In genomic region chr9:136299116-136299515, GRCh38 we compare ENCODE assay signal across 31 cellular contexts. TPM values are rescaled to one million over a fixed set of nuclear protein-coding genes. Genes with fewer than 3 reads are reported as not detected.
DNase-seq lines count a peak whose midpoint lies in the region; ATAC-seq, FAIRE-seq and TF ChIP-seq lines count a peak whose summit lies in the region.
"Had no signal": no experiment of that assay in that cellular context is flagged by ENCODE, and none has a peak within 500 bp of the region (broad histone marks: within the 10 kb centered on the region; RNA-seq: fewer than 3 reads in every experiment).

No MANE protein-coding gene starts in this region.

- H3K23ac ChIP-seq in H1 (ENCODE audit: insufficient read length) = no peak overlapping the region

- no peak overlapping the region for H2AFZ ChIP-seq in H1 (ENCODE audit: low read length)

- H3K4me2 ChIP-seq in H1 (ENCODE audit: insufficient read depth in 1 of 2, low read depth in 2 of 2, low read length in 2 of 2) = no peak overlapping the region

- no peak overlapping the region for H2BK20ac ChIP-seq in H1 (ENCODE audit: low read length)

- no peak for TF ChIP-seq CTCF in heart right ventricle (IDR thresholded peaks at IDR 0.05)
- TF ChIP-seq CTCF in H1 (IDR thresholded peaks at IDR 0.05; ENCODE audit: control extremely low read depth in 1 of 3, insufficient read depth in 1 of 3, low read depth in 1 of 3, low read length in 3 of 3) = no peak
- no peak for TF ChIP-seq CTCF in kidney (IDR thresholded peaks at IDR 0.05; ENCODE audit: borderline replicate concordance, extremely low read depth, insufficient read depth)

- H3K14ac ChIP-seq in H1 (ENCODE audit: insufficient read length) = no peak overlapping the region

- intact Hi-C loops in right cardiac atrium (cut with DNase I) = no loop called here
- intact Hi-C loops in heart right ventricle (cut with DNase I) = no loop called here
- intact Hi-C loops in kidney (cut with DNase I) = no loop called here

- H3K79me1 ChIP-seq in H1 (ENCODE audit: low read depth, low read length) = no peaks in the 10 kb centered on the region

- FAIRE-seq in H1 (lab: Jason Lieb, UNC) = no peak
- FAIRE-seq in kidney (lab: Jason Lieb, UNC) = no peak
- no peak for FAIRE-seq in RCC 7860 (lab: Jason Lieb, UNC)
- FAIRE-seq: A204.1, GM12878, GM12892, GM18507 had no signal

- H3K56ac ChIP-seq in H1 (replicated peaks; ENCODE audit: insufficient read length, low read depth, low read length) = no peak overlapping the region

- DNase-seq in right cardiac atrium (peak in 2 of 3 donors; percentile 20 to 40), heart right ventricle (no peak), H1 (ENCODE audit: low read depth in 1 of 2, low spot score in 2 of 2) (no peak), kidney (peak; percentile 57), midbrain (lab: John Stamatoyannopoulos, UW) (no peak), NCI-H1105 (lab: John Stamatoyannopoulos, UW) (no peak), RCC 7860 (ENCODE audit: low spot score) (no peak)
- DNase-seq: 8988T; ACHN; BE2C; C1 segment of cervical spinal cord; CD4-positive, alpha-beta memory T cell; CD4-positive, CD25-positive, alpha-beta regulatory T cell; CD8-positive, alpha-beta memory T cell; COR-L47; DMS 273 treated with DMSO at 0.1 percent for 48 hours; DMS153; DMS53; DMS79; DND-41; EL; GDM1 had no signal

- H3K9ac ChIP-seq in H1 (replicated peaks in 1 of 4; ENCODE audit: extremely low read depth in 1 of 4, low read depth in 3 of 4, low read length in 3 of 4) (no peak overlapping the region), kidney (ENCODE audit: low read length in 2 of 2) (no peak overlapping the region)
- H3K9ac ChIP-seq: BLaER1 had no signal

- H3K4me1 ChIP-seq in right cardiac atrium (ENCODE audit: control insufficient read depth, insufficient read depth, low read length) (no peaks in the 10 kb centered on the region), heart right ventricle (no peaks in the 10 kb centered on the region), H1 (replicated peaks in 1 of 4; ENCODE audit: control insufficient read depth in 3 of 4, insufficient read depth in 4 of 4, low read length in 3 of 4) (no peaks in the 10 kb centered on the region; a peak in 1 of 7 replicates), kidney (ENCODE audit: control insufficient read depth in 1 of 2, insufficient read depth in 1 of 2, low read depth in 1 of 2, low read length in 2 of 2) (peaks cover 0 to 4% of the 10 kb centered on the region in 2 donors)

- ATAC-seq in right cardiac atrium (no peak), heart right ventricle (no peak)
- ATAC-seq: GM12878 had no signal

- POLR2A ChIA-PET in H1 (lab: Charles Lee; ENCODE audit: partially characterized antibody) = no interaction called here

- no peak overlapping the region for H2AK5ac ChIP-seq in H1 (ENCODE audit: low read depth, low read length)

- no peaks in the 10 kb centered on the region for H3K79me2 ChIP-seq in H1 (ENCODE audit: control insufficient read depth in 1 of 2, insufficient read depth in 2 of 2, low read length in 2 of 2)

- H3K18ac ChIP-seq in H1 (ENCODE audit: extremely low read depth, low read length) = no peak overlapping the region

- peaks cover 0 to 3% of the 10 kb centered on the region in 2 experiments for H4K20me1 ChIP-seq in H1 (replicated peaks in 1 of 2; ENCODE audit: control insufficient read depth in 1 of 2, insufficient read depth in 2 of 2, low read length in 2 of 2)
- H4K20me1 ChIP-seq: BLaER1 had no signal

- no peak overlapping the region for H4K91ac ChIP-seq in H1 (replicated peaks; ENCODE audit: insufficient read length, low read length)

- CTCF ChIA-PET in H1 (lab: Charles Lee; ENCODE audit: partially characterized antibody) = interaction anchor here (0.9 to 2.7 kb wide), 4 partner anchors 9 to 129 kb away, joined by 3 to 11 read pairs (median 4); no protein-coding TSS in a partner anchor

- H2BK12ac ChIP-seq in H1 (ENCODE audit: low read depth, low read length) = no peak overlapping the region

- no peak for TF ChIP-seq EP300 in H1 (IDR thresholded peaks at IDR 0.05; ENCODE audit: borderline replicate concordance in 1 of 2, low read depth in 2 of 2, low read length in 2 of 2)

- WGBS in right cardiac atrium = 77% methylated on average over 18 of the region's 18 CpGs
- WGBS in heart right ventricle, 2 donors = 82% methylated on average over 18 of the region's 18 CpGs
- WGBS in H1 (ENCODE audit: extremely low coverage in 1 of 2, insufficient coverage in 1 of 2, insufficient read length in 1 of 2, insufficient replicate concordance in 2 of 2, low coverage in 1 of 2, low lambda C conversion rate in 2 of 2, missing lambda C conversion rate in 1 of 2), 2 experiments = 91% methylated on average over 15 of the region's 18 CpGs; no CpG with 5 or more reads in 1 of the 2 experiments

- H2BK15ac ChIP-seq in H1 (ENCODE audit: low read length) = no peak overlapping the region

- H3K4me3 ChIP-seq in right cardiac atrium (ENCODE audit: low read length) = no peak overlapping the region
- H3K4me3 ChIP-seq in heart right ventricle = no peak overlapping the region
- H3K4me3 ChIP-seq in H1 (ENCODE audit: extremely low read depth in 1 of 4, insufficient read depth in 2 of 4, low read depth in 3 of 4, low read length in 4 of 4) = no peak overlapping the region
- no peak overlapping the region for H3K4me3 ChIP-seq in kidney (ENCODE audit: low read length in 2 of 2)
- H3K4me3 ChIP-seq: BLaER1, GM12878 had no signal

- no peak for TF ChIP-seq POLR2A in H1 (IDR thresholded peaks at IDR 0.05; ENCODE audit: control extremely low read depth in 1 of 2, low read depth in 2 of 2, low read length in 2 of 2)

- H3K27me3 ChIP-seq in right cardiac atrium (ENCODE audit: control insufficient read depth, insufficient read depth) = no peaks in the 10 kb centered on the region
- H3K27me3 ChIP-seq in heart right ventricle = peaks cover 0 to 18% (median 0%) of the 10 kb centered on the region in 7 donors
- no peaks in the 10 kb centered on the region for H3K27me3 ChIP-seq in H1 (replicated peaks in 1 of 4; ENCODE audit: control insufficient read depth in 3 of 4, extremely low read depth in 1 of 4, insufficient read depth in 3 of 4, low read length in 3 of 4)
- H3K27me3 ChIP-seq: BE2C, BLaER1 had no signal

- no peak for TF ChIP-seq RAD21 in H1 (IDR thresholded peaks at IDR 0.05 in 1 of 2, conservative IDR thresholded peaks at IDR 0.05 in 1 of 2; ENCODE audit: low read depth in 2 of 2, low read length in 2 of 2)

- H3K9me3 ChIP-seq in right cardiac atrium (ENCODE audit: control insufficient read depth, low read length) = no peaks in the 10 kb centered on the region
- no peaks in the 10 kb centered on the region for H3K9me3 ChIP-seq in heart right ventricle
- no peaks in the 10 kb centered on the region; a peak in 1 of 4 replicates for H3K9me3 ChIP-seq in H1 (ENCODE audit: insufficient read depth in 2 of 2, low read depth in 1 of 2, low read length in 1 of 2)
- H3K9me3 ChIP-seq in kidney (ENCODE audit: control insufficient read depth in 1 of 2, low read length in 2 of 2) = no peaks in the 10 kb centered on the region
- H3K9me3 ChIP-seq: BE2C, BLaER1 had no signal

- H2BK5ac ChIP-seq in H1 (ENCODE audit: low read depth, low read length) = no peak overlapping the region

- H3K23me2 ChIP-seq in H1 (ENCODE audit: low read depth, low read length) = 0 out of 2 replicates have a peak, but pooled peaks cover under 1% of the 10 kb centered on the region

- H3K4ac ChIP-seq in H1 (replicated peaks; ENCODE audit: insufficient read length, low read depth, low read length) = no peak overlapping the region

- H4K5ac ChIP-seq in H1 (ENCODE audit: insufficient read length, low read depth, low read length) = no peak overlapping the region

- no peaks in the 10 kb centered on the region for H3K36me3 ChIP-seq in heart right ventricle
- H3K36me3 ChIP-seq in H1 (ENCODE audit: control insufficient read depth in 2 of 4, insufficient read depth in 4 of 4, low read length in 3 of 4) = no peaks in the 10 kb centered on the region
- no peaks in the 10 kb centered on the region for H3K36me3 ChIP-seq in kidney (ENCODE audit: control insufficient read depth in 1 of 2, insufficient read depth in 2 of 2, low read length in 2 of 2)
- H3K36me3 ChIP-seq: BE2C, BLaER1 had no signal

- no peak overlapping the region for H2BK120ac ChIP-seq in H1 (replicated peaks; ENCODE audit: low read depth, low read length)

- H4K8ac ChIP-seq in H1 (ENCODE audit: extremely low read depth, insufficient read depth, low read length) = peak overlapping the region; percentile 51; the same call in 1 of the 2 replicates

- H3K27ac ChIP-seq in right cardiac atrium (ENCODE audit: low read length) = no peak overlapping the region
- no peak overlapping the region for H3K27ac ChIP-seq in heart right ventricle
- no peak overlapping the region for H3K27ac ChIP-seq in H1 (ENCODE audit: low read depth, low read length)
- H3K27ac ChIP-seq in kidney (ENCODE audit: low read depth in 2 of 2, low read length in 2 of 2) = no peak overlapping the region
- H3K27ac ChIP-seq: BLaER1 had no signal

RNA-seq across cellular contexts. Expression of gene CCDC187, which starts 4.8 kb away (rescaled TPM):
- total RNA-seq in right cardiac atrium (not detected), heart right ventricle (under 1 TPM in 3 of 10 donors, not detected in 7; 0.02 to 0.04 (median 0.03) TPM), kidney (2.3 TPM)
- polyA plus RNA-seq in right cardiac atrium (not detected), heart right ventricle (under 1 TPM in 1 of 2 donors, not detected in 1; 0.07 TPM), H1 (2011; rRNA removed) (0.02 TPM in 2 replicates), kidney (ENCODE audit: insufficient read depth, low read depth, low replicate concordance) (0.84 TPM)
- not detected in 2 replicates for total RNA-seq in H1 (2021; fragmentation: NEBNext Ultra II Directional; extraction: Animal tissue kit (Norgen Biotek cat#: 25700))
- polyA plus RNA-seq in H1 (2011; cell fraction: cytosol; rRNA removed) = 0.01 TPM
- polyA plus RNA-seq in H1 (2011; cell fraction: nucleus; rRNA removed) = 0.07 TPM
- polyA plus RNA-seq in H1 (2012, experiment 1 of 2) = 0.03 TPM in 2 of 4 replicates, not detected in the others
- polyA plus RNA-seq in H1 (2012, experiment 2 of 2) = 0.03 TPM
- 0.02 TPM for polyA plus RNA-seq in H1 (2013, experiment 1 of 2)
- polyA plus RNA-seq in H1 (2013, experiment 2 of 2) = under 0.01 TPM
- 0.06 TPM in 1 of 2 replicates, not detected in the other for polyA minus RNA-seq in H1 (2011; rRNA and poly(A)+ RNA removed)
- not detected for polyA minus RNA-seq in H1 (2011; cell fraction: cytosol; rRNA and poly(A)+ RNA removed)
- not detected for polyA minus RNA-seq in H1 (2011; cell fraction: nucleus; rRNA and poly(A)+ RNA removed)
- total RNA-seq: A673; CD4-positive, alpha-beta memory T cell; CD4-positive, CD25-positive, alpha-beta regulatory T cell; CD8-positive, alpha-beta memory T cell; Daoy had no signal
- polyA plus RNA-seq: AG04450; CD14-positive monocyte; CD4-positive, alpha-beta memory T cell; CD4-positive, CD25-positive, alpha-beta regulatory T cell; CD8-positive, alpha-beta memory T cell had no signal

RNA-seq across cellular contexts. Expression of gene GPSM1, which starts 28.2 kb away (rescaled TPM):
- total RNA-seq in right cardiac atrium (10 to 100 TPM; 46.3 to 90.6 (median 71.6) TPM), heart right ventricle (10 to 100 TPM; 19.4 to 50.2 (median 24.8) TPM), kidney (11.6 TPM)
- polyA plus RNA-seq in right cardiac atrium (73.3 TPM), heart right ventricle (10 to 100 TPM; 26.2 to 87.8 TPM), H1 (2011; rRNA removed) (12.8 and 19.8 TPM in 2 replicates), kidney (ENCODE audit: insufficient read depth, low read depth, low replicate concordance) (11.9 TPM)
- total RNA-seq in H1 (2021; fragmentation: NEBNext Ultra II Directional; extraction: Animal tissue kit (Norgen Biotek cat#: 25700)) = 15.7 and 18.0 TPM in 2 replicates
- 13.8 TPM for polyA plus RNA-seq in H1 (2011; cell fraction: cytosol; rRNA removed)
- polyA plus RNA-seq in H1 (2011; cell fraction: nucleus; rRNA removed) = 39.2 TPM
- 9.3 to 15.2 TPM (median 14.5 TPM) in 4 replicates for polyA plus RNA-seq in H1 (2012, experiment 1 of 2)
- polyA plus RNA-seq in H1 (2012, experiment 2 of 2) = 12.0 TPM
- 14.4 TPM for polyA plus RNA-seq in H1 (2013, experiment 1 of 2)
- 13.9 TPM for polyA plus RNA-seq in H1 (2013, experiment 2 of 2)
- polyA minus RNA-seq in H1 (2011; rRNA and poly(A)+ RNA removed) = 3.5 and 4.2 TPM in 2 replicates
- polyA minus RNA-seq in H1 (2011; cell fraction: cytosol; rRNA and poly(A)+ RNA removed) = 12.7 TPM
- 11.2 TPM for polyA minus RNA-seq in H1 (2011; cell fraction: nucleus; rRNA and poly(A)+ RNA removed)

RNA-seq across cellular contexts. Expression of gene QSOX2, which starts 53.5 kb away (rescaled TPM):
- total RNA-seq in right cardiac atrium = 1 to 10 TPM; 5.3 to 9.0 (median 7.5) TPM
- polyA plus RNA-seq in right cardiac atrium = 4.5 TPM
- total RNA-seq in heart right ventricle = 1 to 10 TPM; 4.6 to 9.1 (median 7.7) TPM
- 1 to 10 TPM; 5.6 to 8.6 TPM for polyA plus RNA-seq in heart right ventricle
- 27.5 and 28.6 TPM in 2 replicates for total RNA-seq in H1 (2021; fragmentation: NEBNext Ultra II Directional; extraction: Animal tissue kit (Norgen Biotek cat#: 25700))
- 18.0 and 21.8 TPM in 2 replicates for polyA plus RNA-seq in H1 (2011; rRNA removed)
- polyA plus RNA-seq in H1 (2011; cell fraction: cytosol; rRNA removed) = 20.4 TPM
- polyA plus RNA-seq in H1 (2011; cell fraction: nucleus; rRNA removed) = 52.2 TPM
- 18.2 to 24.6 TPM (median 21.8 TPM) in 4 replicates for polyA plus RNA-seq in H1 (2012, experiment 1 of 2)
- polyA plus RNA-seq in H1 (2012, experiment 2 of 2) = 13.5 TPM
- 27.3 TPM for polyA plus RNA-seq in H1 (2013, experiment 1 of 2)
- polyA plus RNA-seq in H1 (2013, experiment 2 of 2) = 25.5 TPM
- 17.0 and 19.8 TPM in 2 replicates for polyA minus RNA-seq in H1 (2011; rRNA and poly(A)+ RNA removed)
- polyA minus RNA-seq in H1 (2011; cell fraction: cytosol; rRNA and poly(A)+ RNA removed) = 10.7 TPM
- polyA minus RNA-seq in H1 (2011; cell fraction: nucleus; rRNA and poly(A)+ RNA removed) = 13.1 TPM
- 10.1 TPM for total RNA-seq in kidney
- polyA plus RNA-seq in kidney (ENCODE audit: insufficient read depth, low read depth, low replicate concordance) = 4.0 TPM

Comparison
In these comparisons a context has a peak if more than half of its experiments do, and no peak if none do; other contexts are left out.
1. DNase-seq: peak in right cardiac atrium (2 of 3) and kidney (single experiment); none in heart right ventricle (0 of 2), H1 (0 of 2), midbrain (single experiment), NCI-H1105 (single experiment) and RCC 7860 (single experiment).